Comparison of ENCODE assay signal across 8 cellular contexts in genomic region chr6:137218473-137218916, GRCh38. TPM values are rescaled to one million over a fixed set of nuclear protein-coding genes. Genes with fewer than 3 reads are reported as not detected.
DNase-seq lines count a peak whose midpoint lies in the region; ATAC-seq and TF ChIP-seq lines count a peak whose summit lies in the region.

No MANE protein-coding gene starts in this region.

- ATAC-seq in activated CD4-positive, CD25-positive, alpha-beta regulatory T cell treated with anti-CD3 and anti-CD28 coated beads, Interleukin-2, amount 50 U/mL, for 24 hours: peak; percentile 78 to 79
- ATAC-seq in HG02852 (IDR thresholded peaks at IDR 0.05; ENCODE audit: unreplicated experiment): peak; percentile 45
- peak; percentile 87 for ATAC-seq in activated T-helper 17 cell treated with anti-CD3 and anti-CD28 coated beads, Interleukin-2, amount 50 U/mL, for 72 hours (replicated peaks)

- peak overlapping the region; percentile 95 for H3K4me3 Mint-ChIP-seq in activated T-helper 17 cell treated with anti-CD3 and anti-CD28 coated beads, Interleukin-2, amount 50 U/mL, for 72 hours
- peak overlapping the region; percentile 97 for H3K4me3 Mint-ChIP-seq in neural crest cell

- TF ChIP-seq CTCF in fibroblast of villous mesenchyme (IDR thresholded peaks at IDR 0.05; ENCODE audit: insufficient read depth, low read depth, low read length): no peak
- TF ChIP-seq CTCF in neural crest cell (conservative IDR thresholded peaks at IDR 0.05): no peak

- no peaks in the 10 kb centered on the region for H3K9me3 Mint-ChIP-seq in activated T-helper 17 cell treated with anti-CD3 and anti-CD28 coated beads, Interleukin-2, amount 50 U/mL, for 72 hours
- no peaks in the 10 kb centered on the region for H3K9me3 Mint-ChIP-seq in neural crest cell

- H3K4me3 ChIP-seq in fibroblast of villous mesenchyme (ENCODE audit: low read depth, low read length): peak overlapping the region; percentile 86

- H3K36me3 Mint-ChIP-seq in activated T-helper 17 cell treated with anti-CD3 and anti-CD28 coated beads, Interleukin-2, amount 50 U/mL, for 72 hours (ENCODE audit: low read depth): peaks cover 13% of the 10 kb centered on the region
- H3K36me3 Mint-ChIP-seq in neural crest cell (ENCODE audit: low read depth): no peaks in the 10 kb centered on the region

- H3K4me1 Mint-ChIP-seq in activated T-helper 17 cell treated with anti-CD3 and anti-CD28 coated beads, Interleukin-2, amount 50 U/mL, for 72 hours: peaks cover 24% of the 10 kb centered on the region
- H3K4me1 Mint-ChIP-seq in neural crest cell: peaks cover 26% of the 10 kb centered on the region

- no peak for DNase-seq in activated CD4-positive, CD25-positive, alpha-beta regulatory T cell (lab: John Stamatoyannopoulos, UW)
- DNase-seq in NOMO-1 treated with DMSO at 0.1 percent for 48 hours (lab: John Stamatoyannopoulos, UW; ENCODE audit: unreplicated experiment) (peak; percentile 92), fibroblast of villous mesenchyme (ENCODE audit: low read depth) (peak; percentile 76), neural crest cell (ENCODE audit: low read depth, low spot score) (no peak), ecto neural progenitor cell (ENCODE audit: low spot score) (no peak)

- H3K27me3 Mint-ChIP-seq in activated T-helper 17 cell treated with anti-CD3 and anti-CD28 coated beads, Interleukin-2, amount 50 U/mL, for 72 hours: no peaks in the 10 kb centered on the region
- H3K27me3 Mint-ChIP-seq in neural crest cell (ENCODE audit: low read depth): peaks cover 2% of the 10 kb centered on the region

- peak overlapping the region; percentile 98 for H3K27ac Mint-ChIP-seq in activated T-helper 17 cell treated with anti-CD3 and anti-CD28 coated beads, Interleukin-2, amount 50 U/mL, for 72 hours
- peak overlapping the region; percentile 75 for H3K27ac Mint-ChIP-seq in neural crest cell (ENCODE audit: unreplicated experiment)

RNA-seq across cellular contexts. Expression of gene IFNGR1, which starts 0.7 kb away (rescaled TPM):
- total RNA-seq in activated T-helper 17 cell treated with anti-CD3 and anti-CD28 coated beads, Interleukin-2, amount 50 U/mL, for 72 hours: 10 to 100 TPM; 20.9 to 26.9 TPM
- total RNA-seq in fibroblast of villous mesenchyme (26.7 and 47.5 TPM in 2 replicates), neural crest cell (20.3 and 23.0 TPM in 2 replicates)

RNA-seq across cellular contexts. Expression of gene IL22RA2, which starts 45.1 kb away (rescaled TPM):
- total RNA-seq in activated T-helper 17 cell treated with anti-CD3 and anti-CD28 coated beads, Interleukin-2, amount 50 U/mL, for 72 hours: not detected
- total RNA-seq in fibroblast of villous mesenchyme (not detected in 2 replicates), neural crest cell (not detected in 2 replicates)

Comparison
In these comparisons a context has a peak if more than half of its experiments do, and no peak if none do; other contexts are left out.
1. DNase-seq: peak in NOMO-1 treated with DMSO at 0.1 percent for 48 hours (single experiment) and fibroblast of villous mesenchyme (single experiment); none in activated CD4-positive, CD25-positive, alpha-beta regulatory T cell (0 of 4), neural crest cell (single experiment) and ecto neural progenitor cell (single experiment).
2. Peak in every context shown above with its lines, with median percentiles within 50 percentile points of each other: ATAC-seq.